22 cellular contexts compared by ENCODE assay signal in the genomic region with DNA sequence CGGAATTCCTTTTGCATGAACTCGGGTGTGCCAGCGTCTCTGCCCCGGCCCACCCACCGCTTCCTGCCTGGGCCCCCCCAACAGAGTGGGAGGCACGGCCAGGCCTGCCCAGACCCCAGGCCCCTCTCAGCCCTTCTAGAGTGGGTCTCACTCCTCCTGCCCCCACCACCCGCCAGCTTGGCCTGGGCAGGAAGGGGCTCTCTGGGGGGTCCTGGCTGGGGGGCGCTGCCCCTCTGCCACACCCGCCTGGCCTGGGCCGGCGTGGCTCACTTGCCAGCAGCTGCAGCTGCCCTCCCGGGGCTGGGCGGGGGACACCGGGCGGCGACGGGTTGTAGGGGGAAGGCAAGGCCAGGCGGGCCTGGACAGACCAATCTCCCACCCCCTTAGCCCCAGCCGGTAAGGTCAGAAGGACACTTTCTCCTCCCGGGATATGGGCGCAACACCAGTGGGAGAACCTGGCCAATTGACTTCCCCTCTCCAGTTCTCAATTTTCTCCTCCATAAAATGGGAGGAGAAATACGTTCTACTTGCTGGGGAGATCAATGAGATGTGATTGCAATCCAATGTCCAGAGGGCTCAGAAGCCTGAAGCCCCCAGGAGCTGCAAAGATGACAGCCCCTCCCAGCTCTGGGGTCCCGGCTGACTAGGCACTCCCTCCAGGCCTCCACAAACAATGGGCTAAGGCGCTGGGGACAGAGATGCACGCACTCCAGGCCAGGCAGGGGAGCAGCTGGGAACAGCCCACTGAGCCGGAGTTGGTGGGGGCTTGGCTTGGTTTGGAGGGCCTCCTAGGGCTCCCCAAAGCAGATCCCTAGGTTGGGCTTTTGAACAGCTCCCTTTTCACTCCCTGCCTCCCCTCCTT. TPM values are rescaled to one million over a fixed set of nuclear protein-coding genes. Genes with fewer than 3 reads are reported as not detected.
DNase-seq lines count a peak whose midpoint lies in the region; ATAC-seq and TF ChIP-seq lines count a peak whose summit lies in the region.
"Had no signal": no experiment of that assay in that cellular context is flagged by ENCODE, and none has a peak within 500 bp of the region (broad histone marks: within the 10 kb centered on the region; RNA-seq: fewer than 3 reads in every experiment).

No MANE protein-coding gene starts in this region.

- ATAC-seq in HG03159 (IDR thresholded peaks at IDR 0.05; ENCODE audit: unreplicated experiment), result no peak

- H3K23ac ChIP-seq in mesenchymal stem cell (ENCODE audit: low read length in 2 of 2), result no peak overlapping the region

- intact Hi-C loops in A673 (cut with micrococcal nuclease; ENCODE audit: unreplicated experiment), result no loop called here

- POLR2A ChIA-PET in A673 (lab: Charles Lee; ENCODE audit: low non-redundant PET), result no interaction called here

- no peak overlapping the region for H3K4me3 Mint-ChIP-seq in endodermal cell
- H3K4me3 Mint-ChIP-seq: activated B cell treated with CpG ODN at 0.5 μM for 24 hours; activated naive CD8-positive, alpha-beta T cell treated with anti-CD3 and anti-CD28 coated beads, Interleukin-2, amount 10 ng/mL, durations not matched to agents 7 days and 5 days; activated T-helper 17 cell treated with anti-CD3 and anti-CD28 coated beads, Interleukin-2, amount 50 U/mL, for 72 hours had no signal

- H2BK5ac ChIP-seq in mesenchymal stem cell (ENCODE audit: low read depth, low read length, poor library complexity, severe bottlenecking), result no peak overlapping the region

- no peak overlapping the region for H3K27ac Mint-ChIP-seq in endodermal cell
- H3K27ac Mint-ChIP-seq: activated B cell treated with CpG ODN at 0.5 μM for 24 hours; activated naive CD8-positive, alpha-beta T cell treated with anti-CD3 and anti-CD28 coated beads, Interleukin-2, amount 10 ng/mL, durations not matched to agents 7 days and 5 days; activated T-helper 17 cell treated with anti-CD3 and anti-CD28 coated beads, Interleukin-2, amount 50 U/mL, for 72 hours; CD14-positive monocyte; nephron progenitor cell; stimulated activated effector memory CD8-positive, alpha-beta T cell treated with anti-CD3 and anti-CD28 coated beads, Interleukin-12 subunit alpha, Interleukin-12 subunit beta, amount 100 ng/mL, for 72 hours had no signal

- H3K4me3 ChIP-seq in A673 (ENCODE audit: low read depth, low read length, poor library complexity, severe bottlenecking) (peak overlapping the region; percentile 87), HUES6 (ENCODE audit: low read depth, low read length) (peak overlapping the region; percentile 43), endodermal cell (ENCODE audit: low read length) (no peak overlapping the region), mesenchymal stem cell (ENCODE audit: insufficient read depth in 1 of 2, low read depth in 1 of 2, low read length in 2 of 2) (no peak overlapping the region)
- H3K4me3 ChIP-seq: prostate gland had no signal

- no peak overlapping the region for H2BK12ac ChIP-seq in mesenchymal stem cell (ENCODE audit: low read length in 2 of 2)

- H3K36me3 ChIP-seq in A673 (ENCODE audit: insufficient read depth, low read length, poor library complexity, severe bottlenecking) (peaks cover 8% of the 10 kb centered on the region), HUES6 (ENCODE audit: control insufficient read depth, insufficient read depth, low read length) (no peaks in the 10 kb centered on the region), endodermal cell (ENCODE audit: control insufficient read depth, insufficient read depth, low read length) (no peaks in the 10 kb centered on the region), mesenchymal stem cell (ENCODE audit: control insufficient read depth in 1 of 2, insufficient read depth in 2 of 2, low read depth in 1 of 2, low read length in 2 of 2) (no peaks in the 10 kb centered on the region)
- H3K36me3 ChIP-seq: prostate gland, upper lobe of left lung had no signal

- no peak overlapping the region for H3K4ac ChIP-seq in mesenchymal stem cell (ENCODE audit: low read depth in 1 of 2, low read length in 2 of 2)

- H3K4me2 ChIP-seq in mesenchymal stem cell (ENCODE audit: low read length, poor library complexity, severe bottlenecking), result no peak overlapping the region

- no peak overlapping the region for H2BK120ac ChIP-seq in mesenchymal stem cell (ENCODE audit: low read depth, low read length)

- H2AK5ac ChIP-seq in mesenchymal stem cell (ENCODE audit: low read length, severe bottlenecking), result no peak overlapping the region

- no peaks in the 10 kb centered on the region for H3K9me3 Mint-ChIP-seq in endodermal cell
- H3K9me3 Mint-ChIP-seq: activated B cell treated with CpG ODN at 0.5 μM for 24 hours; activated naive CD8-positive, alpha-beta T cell treated with anti-CD3 and anti-CD28 coated beads, Interleukin-2, amount 10 ng/mL, durations not matched to agents 7 days and 5 days; activated T-helper 17 cell treated with anti-CD3 and anti-CD28 coated beads, Interleukin-2, amount 50 U/mL, for 72 hours; nephron progenitor cell; stimulated activated effector memory CD8-positive, alpha-beta T cell treated with anti-CD3 and anti-CD28 coated beads, Interleukin-12 subunit alpha, Interleukin-12 subunit beta, amount 100 ng/mL, for 72 hours had no signal

- H3K4me1 ChIP-seq in A673 (ENCODE audit: insufficient read depth, low read length, poor library complexity, severe bottlenecking) (peaks cover 32% of the 10 kb centered on the region), HUES6 (ENCODE audit: control insufficient read depth, insufficient read depth, low read length) (peaks cover 35% of the 10 kb centered on the region), endodermal cell (ENCODE audit: control insufficient read depth, insufficient read depth, low read length) (no peaks in the 10 kb centered on the region), mesenchymal stem cell (ENCODE audit: control insufficient read depth, insufficient read depth, low read depth, low read length) (peaks cover 26% of the 10 kb centered on the region)

- H3K9me3 ChIP-seq in A673 (ENCODE audit: low read depth, low read length, poor library complexity, severe bottlenecking) (no peaks in the 10 kb centered on the region), HUES6 (ENCODE audit: control insufficient read depth, insufficient read depth, low read depth, low read length) (no peaks in the 10 kb centered on the region), endodermal cell (ENCODE audit: control insufficient read depth, low read length) (no peaks in the 10 kb centered on the region), mesenchymal stem cell (ENCODE audit: control insufficient read depth, low read length) (no peaks in the 10 kb centered on the region)
- H3K9me3 ChIP-seq: prostate gland, upper lobe of left lung had no signal

- H2AFZ ChIP-seq in mesenchymal stem cell (ENCODE audit: low read depth, low read length), result no peak overlapping the region

- no peaks in the 10 kb centered on the region for H3K79me1 ChIP-seq in mesenchymal stem cell (replicated peaks; ENCODE audit: low read length, poor library complexity, severe bottlenecking)

- H3K18ac ChIP-seq in mesenchymal stem cell (ENCODE audit: low read depth in 1 of 2, low read length in 2 of 2), result no peak overlapping the region

- peak overlapping the region; percentile 82 for H2BK15ac ChIP-seq in mesenchymal stem cell (ENCODE audit: low read depth, poor library complexity, severe bottlenecking)

- no peak for DNase-seq in A673 (ENCODE audit: low spot score)
- peak; percentile 66 for DNase-seq in endodermal cell
- no peak for DNase-seq in mesenchymal stem cell
- DNase-seq in stimulated activated CD4-positive, alpha-beta T cell treated with anti-CD3 and anti-CD28 coated beads, Interleukin-4, amount 100 ng/mL, for 24 hours, result no peak
- no peak for DNase-seq in DMS114 treated with DMSO at 0.1 percent for 48 hours (lab: John Stamatoyannopoulos, UW; ENCODE audit: unreplicated experiment)
- DNase-seq in SW480 (ENCODE audit: low spot score), result no peak
- DNase-seq: activated B cell treated with CpG ODN at 0.5 μM for 24 hours; activated naive CD8-positive, alpha-beta T cell treated with anti-CD3 and anti-CD28 coated beads, Interleukin-2, amount 10 ng/mL, durations not matched to agents 7 days and 5 days; DMS 273 treated with DMSO at 0.1 percent for 48 hours; dorsolateral prefrontal cortex; KG1; NCI-H2081; NCI-H524 treated with DMSO at 0.1 percent for 48 hours; SHP77 treated with DMSO at 0.1 percent for 48 hours had no signal

- H3K27me3 ChIP-seq in A673 (replicated peaks; ENCODE audit: insufficient read depth, low read depth, low read length, poor library complexity) (no peaks in the 10 kb centered on the region), HUES6 (ENCODE audit: control insufficient read depth, insufficient read depth, low read length) (peaks cover 89% of the 10 kb centered on the region), endodermal cell (ENCODE audit: control insufficient read depth, insufficient read depth, low read length, poor library complexity, severe bottlenecking) (peaks cover 75% of the 10 kb centered on the region), mesenchymal stem cell (ENCODE audit: control insufficient read depth in 1 of 2, insufficient read depth in 1 of 2, low read length in 2 of 2) (peaks cover 39 to 67% of the 10 kb centered on the region in 2 experiments)

- H3K14ac ChIP-seq in mesenchymal stem cell (ENCODE audit: low read length in 2 of 2), result no peak overlapping the region

- H3K36me3 Mint-ChIP-seq in endodermal cell (ENCODE audit: low read depth), result no peaks in the 10 kb centered on the region
- H3K36me3 Mint-ChIP-seq: activated naive CD8-positive, alpha-beta T cell treated with anti-CD3 and anti-CD28 coated beads, Interleukin-2, amount 10 ng/mL, durations not matched to agents 7 days and 5 days; stimulated activated effector memory CD8-positive, alpha-beta T cell treated with anti-CD3 and anti-CD28 coated beads, Interleukin-12 subunit alpha, Interleukin-12 subunit beta, amount 100 ng/mL, for 72 hours had no signal

- no peak for TF ChIP-seq CTCF in A673 (conservative IDR thresholded peaks at IDR 0.05; ENCODE audit: low read depth, low read length)
- no peak for TF ChIP-seq CTCF in endodermal cell (conservative IDR thresholded peaks at IDR 0.05)

- H3K9ac ChIP-seq in HUES6 (ENCODE audit: low read length) (no peak overlapping the region), endodermal cell (ENCODE audit: extremely low read depth, low read length, poor library complexity, severe bottlenecking) (no peak overlapping the region), mesenchymal stem cell (ENCODE audit: low read length) (no peak overlapping the region)

- no peak overlapping the region for H4K8ac ChIP-seq in mesenchymal stem cell (ENCODE audit: low read length)

- WGBS in endodermal cell (ENCODE audit: insufficient coverage in 1 of 2, insufficient read length in 1 of 2), 2 experiments, result 8 to 26% methylated on average over 5 to 26 of the region's 26 CpGs
- WGBS in mesenchymal stem cell, result 4% methylated on average over 17 of the region's 26 CpGs

- no peak overlapping the region for H4K91ac ChIP-seq in mesenchymal stem cell (ENCODE audit: low read length)

- CTCF ChIA-PET in A673 (lab: Charles Lee), result no interaction called here

- peaks cover 69% of the 10 kb centered on the region for H3K27me3 Mint-ChIP-seq in endodermal cell (ENCODE audit: insufficient read depth)

- H3K27ac ChIP-seq in A673 (ENCODE audit: low read depth, low read length, poor library complexity, severe bottlenecking) (peak overlapping the region; percentile 89), HUES6 (ENCODE audit: low read depth, low read length) (no peak overlapping the region), endodermal cell (ENCODE audit: low read depth, low read length) (no peak overlapping the region), mesenchymal stem cell (ENCODE audit: low read length, poor library complexity, severe bottlenecking) (no peak overlapping the region)
- H3K27ac ChIP-seq: prostate gland, upper lobe of left lung had no signal

- H3K4me1 Mint-ChIP-seq in endodermal cell, result peaks cover 8% of the 10 kb centered on the region

- no TSS peak for BruUV-seq in A673 (replicated peaks; lab: Mats Ljungman, UMichigan)

RNA-seq across cellular contexts. Expression of gene CRLF1, which starts 2.4 kb away (rescaled TPM):
- total RNA-seq in A673 (2021) (192 and 305 TPM in 2 replicates), endodermal cell (10 to 100 TPM; 10.4 to 10.5 TPM)
- 9.9 TPM for polyA plus RNA-seq in endodermal cell (2013, experiment 1 of 2)
- 11.0 TPM for polyA plus RNA-seq in endodermal cell (2013, experiment 2 of 2)
- 0.10 TPM for polyA plus RNA-seq in mesenchymal stem cell (2013, experiment 1 of 2)
- polyA plus RNA-seq in mesenchymal stem cell (2013, experiment 2 of 2), result 0.18 TPM
- total RNA-seq: activated B cell treated with CpG ODN at 0.5 μM for 24 hours; activated naive CD8-positive, alpha-beta T cell treated with anti-CD3 and anti-CD28 coated beads, Interleukin-2, amount 10 ng/mL, durations not matched to agents 7 days and 5 days; activated T-helper 17 cell treated with anti-CD3 and anti-CD28 coated beads, Interleukin-2, amount 50 U/mL, for 72 hours had no signal

RNA-seq across cellular contexts. Expression of gene TMEM59L, which starts 8.5 kb away (rescaled TPM):
- total RNA-seq in A673 (2021) (9.3 and 18.0 TPM in 2 replicates), endodermal cell (1 to 10 TPM; 5.0 to 7.2 TPM)
- 14.1 TPM for polyA plus RNA-seq in endodermal cell (2013, experiment 1 of 2)
- 12.5 TPM for polyA plus RNA-seq in endodermal cell (2013, experiment 2 of 2)
- polyA plus RNA-seq in mesenchymal stem cell (2013, experiment 1 of 2), result 1.1 TPM
- 1.1 TPM for polyA plus RNA-seq in mesenchymal stem cell (2013, experiment 2 of 2)
- total RNA-seq: activated B cell treated with CpG ODN at 0.5 μM for 24 hours had no signal
- polyA plus RNA-seq: CD14-positive monocyte had no signal

RNA-seq across cellular contexts. Expression of gene REX1BD, which starts 15.6 kb away (rescaled TPM):
- total RNA-seq in A673 (2021) (61.4 and 74.9 TPM in 2 replicates), endodermal cell (10 to 100 TPM; 76.9 to 83.9 TPM)
- 50.3 TPM for polyA plus RNA-seq in endodermal cell (2013, experiment 1 of 2)
- polyA plus RNA-seq in endodermal cell (2013, experiment 2 of 2), result 45.4 TPM
- 64.9 TPM for polyA plus RNA-seq in mesenchymal stem cell (2013, experiment 1 of 2)
- 73.1 TPM for polyA plus RNA-seq in mesenchymal stem cell (2013, experiment 2 of 2)

RNA-seq across cellular contexts. Expression of gene UBA52, which starts 32.5 kb away (rescaled TPM):
- total RNA-seq in A673 (2021), result 1,270 and 1,348 TPM in 2 replicates
- total RNA-seq in endodermal cell, result 1,000 to 10,000 TPM; 1,143 to 1,222 TPM
- polyA plus RNA-seq in endodermal cell (2013, experiment 1 of 2), result 1,238 TPM
- 1,200 TPM for polyA plus RNA-seq in endodermal cell (2013, experiment 2 of 2)
- 1,500 TPM for polyA plus RNA-seq in mesenchymal stem cell (2013, experiment 1 of 2)
- polyA plus RNA-seq in mesenchymal stem cell (2013, experiment 2 of 2), result 1,505 TPM

RNA-seq across cellular contexts. Expression of gene KLHL26, which starts 32.6 kb away (rescaled TPM):
- total RNA-seq in A673 (2021) (16.3 and 16.8 TPM in 2 replicates), endodermal cell (10 to 100 TPM in 1 of 2 donors, 1 to 10 TPM in 1; 9.4 to 11.2 TPM)
- polyA plus RNA-seq in endodermal cell (2013, experiment 1 of 2), result 5.7 TPM
- 5.3 TPM for polyA plus RNA-seq in endodermal cell (2013, experiment 2 of 2)
- 2.6 TPM for polyA plus RNA-seq in mesenchymal stem cell (2013, experiment 1 of 2)
- 2.9 TPM for polyA plus RNA-seq in mesenchymal stem cell (2013, experiment 2 of 2)

Comparison
In these comparisons a context has a peak if more than half of its experiments do, and no peak if none do; other contexts are left out.
1. H3K4me3 ChIP-seq: peak in A673 (single experiment) and HUES6 (single experiment); none in endodermal cell (single experiment) and mesenchymal stem cell (0 of 2).
2. RNA of gene CRLF1, which starts 2.4 kb away (total RNA-seq): 192 to 305 TPM in A673; 10.4 to 10.5 TPM in endodermal cell; every median in the first group is over 10 times any median in the second.